In the genomic region with DNA sequence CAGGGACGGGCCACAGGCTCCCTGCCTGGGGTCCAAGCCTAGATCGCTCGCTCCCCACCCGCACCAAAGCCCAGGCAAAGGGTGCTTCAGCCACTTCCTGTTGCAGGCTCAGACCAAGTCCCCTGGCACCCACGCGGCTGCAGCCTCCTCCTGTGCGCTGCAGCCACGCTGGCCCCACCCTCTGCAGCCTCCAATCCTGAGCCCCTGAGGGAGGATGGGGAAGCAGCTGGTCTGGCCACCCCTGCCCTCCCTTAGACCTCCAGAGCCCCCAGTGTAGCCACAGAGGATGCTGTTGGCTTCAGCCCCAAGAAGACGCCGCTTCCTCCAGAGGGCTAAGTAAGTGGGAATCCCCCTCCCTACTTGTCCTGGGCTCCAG, we compare ENCODE assay signal across 1 cellular context.
TF ChIP-seq lines count a peak whose summit lies in the region.

No MANE protein-coding gene starts in this region.

TF ChIP-seq in GM12878, 131 proteins besides CTCF, POLR2A, EP300 and RAD21 (continued from another document and continues in another):
- TF ChIP-seq, protein P1, sequence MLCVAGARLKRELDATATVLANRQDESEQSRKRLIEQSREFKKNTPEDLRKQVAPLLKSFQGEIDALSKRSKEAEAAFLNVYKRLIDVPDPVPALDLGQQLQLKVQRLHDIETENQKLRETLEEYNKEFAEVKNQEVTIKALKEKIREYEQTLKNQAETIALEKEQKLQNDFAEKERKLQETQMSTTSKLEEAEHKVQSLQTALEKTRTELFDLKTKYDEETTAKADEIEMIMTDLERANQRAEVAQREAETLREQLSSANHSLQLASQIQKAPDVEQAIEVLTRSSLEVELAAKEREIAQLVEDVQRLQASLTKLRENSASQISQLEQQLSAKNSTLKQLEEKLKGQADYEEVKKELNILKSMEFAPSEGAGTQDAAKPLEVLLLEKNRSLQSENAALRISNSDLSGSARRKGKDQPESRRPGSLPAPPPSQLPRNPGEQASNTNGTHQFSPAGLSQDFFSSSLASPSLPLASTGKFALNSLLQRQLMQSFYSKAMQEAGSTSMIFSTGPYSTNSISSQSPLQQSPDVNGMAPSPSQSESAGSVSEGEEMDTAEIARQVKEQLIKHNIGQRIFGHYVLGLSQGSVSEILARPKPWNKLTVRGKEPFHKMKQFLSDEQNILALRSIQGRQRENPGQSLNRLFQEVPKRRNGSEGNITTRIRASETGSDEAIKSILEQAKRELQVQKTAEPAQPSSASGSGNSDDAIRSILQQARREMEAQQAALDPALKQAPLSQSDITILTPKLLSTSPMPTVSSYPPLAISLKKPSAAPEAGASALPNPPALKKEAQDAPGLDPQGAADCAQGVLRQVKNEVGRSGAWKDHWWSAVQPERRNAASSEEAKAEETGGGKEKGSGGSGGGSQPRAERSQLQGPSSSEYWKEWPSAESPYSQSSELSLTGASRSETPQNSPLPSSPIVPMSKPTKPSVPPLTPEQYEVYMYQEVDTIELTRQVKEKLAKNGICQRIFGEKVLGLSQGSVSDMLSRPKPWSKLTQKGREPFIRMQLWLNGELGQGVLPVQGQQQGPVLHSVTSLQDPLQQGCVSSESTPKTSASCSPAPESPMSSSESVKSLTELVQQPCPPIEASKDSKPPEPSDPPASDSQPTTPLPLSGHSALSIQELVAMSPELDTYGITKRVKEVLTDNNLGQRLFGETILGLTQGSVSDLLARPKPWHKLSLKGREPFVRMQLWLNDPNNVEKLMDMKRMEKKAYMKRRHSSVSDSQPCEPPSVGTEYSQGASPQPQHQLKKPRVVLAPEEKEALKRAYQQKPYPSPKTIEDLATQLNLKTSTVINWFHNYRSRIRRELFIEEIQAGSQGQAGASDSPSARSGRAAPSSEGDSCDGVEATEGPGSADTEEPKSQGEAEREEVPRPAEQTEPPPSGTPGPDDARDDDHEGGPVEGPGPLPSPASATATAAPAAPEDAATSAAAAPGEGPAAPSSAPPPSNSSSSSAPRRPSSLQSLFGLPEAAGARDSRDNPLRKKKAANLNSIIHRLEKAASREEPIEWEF (IDR thresholded peaks at IDR 0.05; ENCODE audit: insufficient replicate concordance, low read depth, low read length), result no peak
- TF ChIP-seq CREM (IDR thresholded peaks at IDR 0.05; ENCODE audit: low read depth) (0 out of 2 replicates have a peak, but pooled peaks have one; percentile 19), PAX5 (IDR thresholded peaks at IDR 0.05; ENCODE audit: borderline replicate concordance, low read depth, low read length) (no peak), TAF1 (IDR thresholded peaks at IDR 0.05; ENCODE audit: borderline replicate concordance, low read depth, low read length) (peak; percentile 62; the same call in 1 of the 2 replicates), PAX8 (IDR thresholded peaks at IDR 0.05) (no peak), MTA3 (IDR thresholded peaks at IDR 0.05; ENCODE audit: borderline replicate concordance, low read length) (no peak), ZNF384 (IDR thresholded peaks at IDR 0.05; ENCODE audit: borderline replicate concordance, low read depth, low read length) (no peak), RELA (IDR thresholded peaks at IDR 0.05; ENCODE audit: borderline replicate concordance, partially characterized antibody) (no peak), ESRRA (IDR thresholded peaks at IDR 0.05; ENCODE audit: low read length) (no peak), CBX5 (IDR thresholded peaks at IDR 0.05; ENCODE audit: low read depth) (no peak), CBX3 (IDR thresholded peaks at IDR 0.05; ENCODE audit: borderline replicate concordance, low read depth) (no peak), IKZF1 (conservative IDR thresholded peaks at IDR 0.05) (peak; percentile 80), SIX5 (IDR thresholded peaks at IDR 0.05; ENCODE audit: low read depth, low read length, severe bottlenecking) (no peak), BCL11A (IDR thresholded peaks at IDR 0.05; ENCODE audit: low read depth, low read length) (no peak), JUND (IDR thresholded peaks at IDR 0.05; ENCODE audit: low read depth, low read length) (no peak), MYB (IDR thresholded peaks at IDR 0.05; ENCODE audit: borderline replicate concordance, low read depth, low read length) (no peak), YY1 (IDR thresholded peaks at IDR 0.05; ENCODE audit: low read depth, low read length) (no peak), POU2F2 (IDR thresholded peaks at IDR 0.05; ENCODE audit: borderline replicate concordance, low read depth, low read length) (peak; percentile 32; the same call in 1 of the 3 replicates), FOXK2 (IDR thresholded peaks at IDR 0.05) (no peak), NR2C2 (IDR thresholded peaks at IDR 0.05; ENCODE audit: borderline replicate concordance, control insufficient read depth, insufficient read length, low read depth) (no peak), GATAD2B (conservative IDR thresholded peaks at IDR 0.05; ENCODE audit: low read depth) (peak; percentile 81; the same call in 1 of the 2 replicates), ZSCAN29 (IDR thresholded peaks at IDR 0.05) (no peak), NR2F1 (conservative IDR thresholded peaks at IDR 0.05) (peak; percentile 64), FOXM1 (IDR thresholded peaks at IDR 0.05; ENCODE audit: low read depth, low read length) (no peak), POLR2AphosphoS2 (IDR thresholded peaks at IDR 0.05; ENCODE audit: low read depth, low read length) (0 out of 2 replicates have a peak, but pooled peaks have one; percentile 22), NFIC (IDR thresholded peaks at IDR 0.05; ENCODE audit: low read depth, low read length) (no peak), BACH1 (IDR thresholded peaks at IDR 0.05; ENCODE audit: borderline replicate concordance) (no peak), PML (IDR thresholded peaks at IDR 0.05; ENCODE audit: low read length) (no peak), CHD4 (IDR thresholded peaks at IDR 0.05) (no peak), ASH2L (IDR thresholded peaks at IDR 0.05; ENCODE audit: borderline replicate concordance, low read depth) (no peak), TCF7 (IDR thresholded peaks at IDR 0.05; ENCODE audit: borderline replicate concordance) (no peak), NBN (IDR thresholded peaks at IDR 0.05) (no peak), CHD1 (IDR thresholded peaks at IDR 0.05; ENCODE audit: low read depth, low read length) (no peak), ATF7 (IDR thresholded peaks at IDR 0.05; ENCODE audit: low read depth) (no peak), SUPT20H (IDR thresholded peaks at IDR 0.05; ENCODE audit: borderline replicate concordance, control insufficient read depth, low read depth, low read length) (no peak), LARP7 (IDR thresholded peaks at IDR 0.05) (no peak; the same call in 1 of the 2 replicates)
- TF ChIP-seq, protein P2, sequence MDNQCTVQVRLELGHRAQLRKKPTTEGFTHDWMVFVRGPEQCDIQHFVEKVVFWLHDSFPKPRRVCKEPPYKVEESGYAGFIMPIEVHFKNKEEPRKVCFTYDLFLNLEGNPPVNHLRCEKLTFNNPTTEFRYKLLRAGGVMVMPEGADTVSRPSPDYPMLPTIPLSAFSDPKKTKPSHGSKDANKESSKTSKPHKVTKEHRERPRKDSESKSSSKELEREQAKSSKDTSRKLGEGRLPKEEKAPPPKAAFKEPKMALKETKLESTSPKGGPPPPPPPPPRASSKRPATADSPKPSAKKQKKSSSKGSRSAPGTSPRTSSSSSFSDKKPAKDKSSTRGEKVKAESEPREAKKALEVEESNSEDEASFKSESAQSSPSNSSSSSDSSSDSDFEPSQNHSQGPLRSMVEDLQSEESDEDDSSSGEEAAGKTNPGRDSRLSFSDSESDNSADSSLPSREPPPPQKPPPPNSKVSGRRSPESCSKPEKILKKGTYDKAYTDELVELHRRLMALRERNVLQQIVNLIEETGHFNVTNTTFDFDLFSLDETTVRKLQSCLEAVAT (IDR thresholded peaks at IDR 0.05), result 0 out of 2 replicates have a peak, but pooled peaks have one; percentile 13
- TF ChIP-seq, protein P3, sequence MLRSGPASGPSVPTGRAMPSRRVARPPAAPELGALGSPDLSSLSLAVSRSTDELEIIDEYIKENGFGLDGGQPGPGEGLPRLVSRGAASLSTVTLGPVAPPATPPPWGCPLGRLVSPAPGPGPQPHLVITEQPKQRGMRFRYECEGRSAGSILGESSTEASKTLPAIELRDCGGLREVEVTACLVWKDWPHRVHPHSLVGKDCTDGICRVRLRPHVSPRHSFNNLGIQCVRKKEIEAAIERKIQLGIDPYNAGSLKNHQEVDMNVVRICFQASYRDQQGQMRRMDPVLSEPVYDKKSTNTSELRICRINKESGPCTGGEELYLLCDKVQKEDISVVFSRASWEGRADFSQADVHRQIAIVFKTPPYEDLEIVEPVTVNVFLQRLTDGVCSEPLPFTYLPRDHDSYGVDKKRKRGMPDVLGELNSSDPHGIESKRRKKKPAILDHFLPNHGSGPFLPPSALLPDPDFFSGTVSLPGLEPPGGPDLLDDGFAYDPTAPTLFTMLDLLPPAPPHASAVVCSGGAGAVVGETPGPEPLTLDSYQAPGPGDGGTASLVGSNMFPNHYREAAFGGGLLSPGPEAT (IDR thresholded peaks at IDR 0.05; ENCODE audit: low read depth), result 0 out of 2 replicates have a peak, but pooled peaks have one; percentile 25
- TF ChIP-seq, protein P4, sequence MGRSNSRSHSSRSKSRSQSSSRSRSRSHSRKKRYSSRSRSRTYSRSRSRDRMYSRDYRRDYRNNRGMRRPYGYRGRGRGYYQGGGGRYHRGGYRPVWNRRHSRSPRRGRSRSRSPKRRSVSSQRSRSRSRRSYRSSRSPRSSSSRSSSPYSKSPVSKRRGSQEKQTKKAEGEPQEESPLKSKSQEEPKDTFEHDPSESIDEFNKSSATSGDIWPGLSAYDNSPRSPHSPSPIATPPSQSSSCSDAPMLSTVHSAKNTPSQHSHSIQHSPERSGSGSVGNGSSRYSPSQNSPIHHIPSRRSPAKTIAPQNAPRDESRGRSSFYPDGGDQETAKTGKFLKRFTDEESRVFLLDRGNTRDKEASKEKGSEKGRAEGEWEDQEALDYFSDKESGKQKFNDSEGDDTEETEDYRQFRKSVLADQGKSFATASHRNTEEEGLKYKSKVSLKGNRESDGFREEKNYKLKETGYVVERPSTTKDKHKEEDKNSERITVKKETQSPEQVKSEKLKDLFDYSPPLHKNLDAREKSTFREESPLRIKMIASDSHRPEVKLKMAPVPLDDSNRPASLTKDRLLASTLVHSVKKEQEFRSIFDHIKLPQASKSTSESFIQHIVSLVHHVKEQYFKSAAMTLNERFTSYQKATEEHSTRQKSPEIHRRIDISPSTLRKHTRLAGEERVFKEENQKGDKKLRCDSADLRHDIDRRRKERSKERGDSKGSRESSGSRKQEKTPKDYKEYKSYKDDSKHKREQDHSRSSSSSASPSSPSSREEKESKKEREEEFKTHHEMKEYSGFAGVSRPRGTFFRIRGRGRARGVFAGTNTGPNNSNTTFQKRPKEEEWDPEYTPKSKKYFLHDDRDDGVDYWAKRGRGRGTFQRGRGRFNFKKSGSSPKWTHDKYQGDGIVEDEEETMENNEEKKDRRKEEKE (IDR thresholded peaks at IDR 0.05), result no peak
- TF ChIP-seq, protein P5, sequence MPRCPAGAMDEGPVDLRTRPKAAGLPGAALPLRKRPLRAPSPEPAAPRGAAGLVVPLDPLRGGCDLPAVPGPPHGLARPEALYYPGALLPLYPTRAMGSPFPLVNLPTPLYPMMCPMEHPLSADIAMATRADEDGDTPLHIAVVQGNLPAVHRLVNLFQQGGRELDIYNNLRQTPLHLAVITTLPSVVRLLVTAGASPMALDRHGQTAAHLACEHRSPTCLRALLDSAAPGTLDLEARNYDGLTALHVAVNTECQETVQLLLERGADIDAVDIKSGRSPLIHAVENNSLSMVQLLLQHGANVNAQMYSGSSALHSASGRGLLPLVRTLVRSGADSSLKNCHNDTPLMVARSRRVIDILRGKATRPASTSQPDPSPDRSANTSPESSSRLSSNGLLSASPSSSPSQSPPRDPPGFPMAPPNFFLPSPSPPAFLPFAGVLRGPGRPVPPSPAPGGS (IDR thresholded peaks at IDR 0.05; ENCODE audit: borderline replicate concordance, insufficient read depth, low read depth, low read length, poor library complexity, severe bottlenecking), result no peak
- TF ChIP-seq, protein P6, sequence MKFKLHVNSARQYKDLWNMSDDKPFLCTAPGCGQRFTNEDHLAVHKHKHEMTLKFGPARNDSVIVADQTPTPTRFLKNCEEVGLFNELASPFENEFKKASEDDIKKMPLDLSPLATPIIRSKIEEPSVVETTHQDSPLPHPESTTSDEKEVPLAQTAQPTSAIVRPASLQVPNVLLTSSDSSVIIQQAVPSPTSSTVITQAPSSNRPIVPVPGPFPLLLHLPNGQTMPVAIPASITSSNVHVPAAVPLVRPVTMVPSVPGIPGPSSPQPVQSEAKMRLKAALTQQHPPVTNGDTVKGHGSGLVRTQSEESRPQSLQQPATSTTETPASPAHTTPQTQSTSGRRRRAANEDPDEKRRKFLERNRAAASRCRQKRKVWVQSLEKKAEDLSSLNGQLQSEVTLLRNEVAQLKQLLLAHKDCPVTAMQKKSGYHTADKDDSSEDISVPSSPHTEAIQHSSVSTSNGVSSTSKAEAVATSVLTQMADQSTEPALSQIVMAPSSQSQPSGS (IDR thresholded peaks at IDR 0.05; ENCODE audit: low read length), result no peak
- TF ChIP-seq, protein P7, sequence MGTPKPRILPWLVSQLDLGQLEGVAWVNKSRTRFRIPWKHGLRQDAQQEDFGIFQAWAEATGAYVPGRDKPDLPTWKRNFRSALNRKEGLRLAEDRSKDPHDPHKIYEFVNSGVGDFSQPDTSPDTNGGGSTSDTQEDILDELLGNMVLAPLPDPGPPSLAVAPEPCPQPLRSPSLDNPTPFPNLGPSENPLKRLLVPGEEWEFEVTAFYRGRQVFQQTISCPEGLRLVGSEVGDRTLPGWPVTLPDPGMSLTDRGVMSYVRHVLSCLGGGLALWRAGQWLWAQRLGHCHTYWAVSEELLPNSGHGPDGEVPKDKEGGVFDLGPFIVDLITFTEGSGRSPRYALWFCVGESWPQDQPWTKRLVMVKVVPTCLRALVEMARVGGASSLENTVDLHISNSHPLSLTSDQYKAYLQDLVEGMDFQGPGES (IDR thresholded peaks at IDR 0.05), result no peak
- TF ChIP-seq, protein P8, sequence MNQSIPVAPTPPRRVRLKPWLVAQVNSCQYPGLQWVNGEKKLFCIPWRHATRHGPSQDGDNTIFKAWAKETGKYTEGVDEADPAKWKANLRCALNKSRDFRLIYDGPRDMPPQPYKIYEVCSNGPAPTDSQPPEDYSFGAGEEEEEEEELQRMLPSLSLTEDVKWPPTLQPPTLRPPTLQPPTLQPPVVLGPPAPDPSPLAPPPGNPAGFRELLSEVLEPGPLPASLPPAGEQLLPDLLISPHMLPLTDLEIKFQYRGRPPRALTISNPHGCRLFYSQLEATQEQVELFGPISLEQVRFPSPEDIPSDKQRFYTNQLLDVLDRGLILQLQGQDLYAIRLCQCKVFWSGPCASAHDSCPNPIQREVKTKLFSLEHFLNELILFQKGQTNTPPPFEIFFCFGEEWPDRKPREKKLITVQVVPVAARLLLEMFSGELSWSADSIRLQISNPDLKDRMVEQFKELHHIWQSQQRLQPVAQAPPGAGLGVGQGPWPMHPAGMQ (IDR thresholded peaks at IDR 0.05; ENCODE audit: borderline replicate concordance), result no peak
